8 cellular contexts compared by ENCODE assay signal in genomic region chr2:87075054-87075790, GRCh38. TPM values are rescaled to one million over a fixed set of nuclear protein-coding genes. Genes with fewer than 3 reads are reported as not detected.
DNase-seq lines count a peak whose midpoint lies in the region; ATAC-seq and TF ChIP-seq lines count a peak whose summit lies in the region.
"Not testable (repeated sequence)": the region's sequence is repeated elsewhere in the genome, so short reads cannot be mapped to it uniquely, and the experiment has no call there.

No MANE protein-coding gene starts in this region.

- H3K27me3 ChIP-seq in BJ (ENCODE audit: control insufficient read depth, insufficient read depth, low read length); Loucy (ENCODE audit: insufficient read depth, low read length, poor library complexity, severe bottlenecking): not testable (repeated sequence)

- H3K9me2 ChIP-seq in Loucy (replicated peaks; ENCODE audit: low read depth, low read length) = not testable (repeated sequence)

- H3K4me2 ChIP-seq in Loucy (ENCODE audit: low read depth, low read length, poor library complexity, severe bottlenecking) = peak overlapping the region; percentile 78

- not testable (repeated sequence) for TF ChIP-seq CTCF in BJ (IDR thresholded peaks at IDR 0.05; ENCODE audit: insufficient read depth, low read depth, low read length); Loucy (conservative IDR thresholded peaks at IDR 0.05; ENCODE audit: low read length); MCF 10A (IDR thresholded peaks at IDR 0.05; ENCODE audit: unreplicated experiment); nephron progenitor cell (IDR thresholded peaks at IDR 0.05)

- H3K36me3 Mint-ChIP-seq in MCF 10A (ENCODE audit: insufficient read depth, unreplicated experiment); nephron progenitor cell (ENCODE audit: low read depth): not testable (repeated sequence)

- peaks cover 29% of the 10 kb centered on the region for H3K79me2 ChIP-seq in Loucy (ENCODE audit: insufficient read depth, low read length)

- not testable (repeated sequence) for H3K4me1 ChIP-seq in Loucy (ENCODE audit: insufficient read depth, low read length, poor library complexity, severe bottlenecking)

- peaks cover 12% of the 10 kb centered on the region for H4K20me1 ChIP-seq in Loucy (ENCODE audit: insufficient read depth, low read length, poor library complexity, severe bottlenecking)

- H3K27me3 Mint-ChIP-seq in MCF 10A (ENCODE audit: insufficient read depth, unreplicated experiment); nephron progenitor cell (ENCODE audit: low read depth, poor library complexity): not testable (repeated sequence)

- ATAC-seq in GM21526 (IDR thresholded peaks at IDR 0.05; ENCODE audit: low FRiP score, unreplicated experiment) = peak; percentile 19
- not testable (repeated sequence) for ATAC-seq in left ventricle myocardium superior

- H3K4me3 Mint-ChIP-seq in MCF 10A (ENCODE audit: unreplicated experiment) (peak overlapping the region; percentile 76), nephron progenitor cell (peak overlapping the region; percentile 87)

- H3K36me3 ChIP-seq in BJ (ENCODE audit: control insufficient read depth, insufficient read depth, low read length); Loucy (ENCODE audit: insufficient read depth, low read length): not testable (repeated sequence)

- H3K4me3 ChIP-seq in BJ (ENCODE audit: low read depth, low read length) (peak overlapping the region; percentile 57), Loucy (ENCODE audit: low read length, poor library complexity, severe bottlenecking) (peak overlapping the region; percentile 87)

- CTCF ChIA-PET in BJ (lab: Yijun Ruan, JAX); MCF 10A (lab: Yijun Ruan, JAX): not testable (repeated sequence)

- H2AFZ ChIP-seq in Loucy (ENCODE audit: low read length) = not testable (repeated sequence)

- H3K27ac Mint-ChIP-seq in MCF 10A (ENCODE audit: low read depth, unreplicated experiment); nephron progenitor cell: not testable (repeated sequence)

- intact Hi-C loops in MCF 10A (cut with micrococcal nuclease); left ventricle myocardium superior (cut with micrococcal nuclease): not testable (repeated sequence)

- POLR2A ChIA-PET in BJ (lab: Charles Lee); MCF 10A (lab: Yijun Ruan, JAX): not testable (repeated sequence)

- H3K9me3 Mint-ChIP-seq in MCF 10A (ENCODE audit: unreplicated experiment); nephron progenitor cell: not testable (repeated sequence)

- H3K9me3 ChIP-seq in Loucy (ENCODE audit: insufficient read depth, low read depth, low read length) = not testable (repeated sequence)

- not testable (repeated sequence) for DNase-seq in BJ (ENCODE audit: low read depth)
- DNase-seq in activated CD4-positive, alpha-beta T cell treated with anti-CD3 and anti-CD28 coated beads, Interleukin-2, amount 50 U/mL, for 48 hours = peak; percentile 25 to 39
- DNase-seq in MCF 10A (ENCODE audit: unreplicated experiment) (peak; percentile 3), left ventricle myocardium superior (peak; percentile 43), nephron progenitor cell (peak; percentile 30)
- DNase-seq in stimulated activated CD8-positive, alpha-beta memory T cell treated with anti-CD3 and anti-CD28 coated beads, Interleukin-15, amount 100 ng/mL, for 48 hours (ENCODE audit: low read depth in 2 of 2) = peak; percentile 11 to 20

- H3K9ac ChIP-seq in Loucy (ENCODE audit: low read depth, low read length, poor library complexity, severe bottlenecking) = peak overlapping the region; percentile 77

- H3K4me1 Mint-ChIP-seq in MCF 10A (ENCODE audit: insufficient read depth, unreplicated experiment) = not testable (repeated sequence)
- peaks cover 11% of the 10 kb centered on the region for H3K4me1 Mint-ChIP-seq in nephron progenitor cell

- not testable (repeated sequence) for BruUV-seq in MCF 10A (replicated peaks; lab: Mats Ljungman, UMichigan)

- not testable (repeated sequence) for H3F3A ChIP-seq in Loucy (ENCODE audit: low read depth)

RNA-seq across cellular contexts. Expression of gene PLGLB1, which starts 53.6 kb away (rescaled TPM):
- polyA plus RNA-seq in BJ (2011; rRNA removed) = 0.26 and 1.2 TPM in 2 replicates
- 0.19 and 0.62 TPM in 2 replicates for polyA minus RNA-seq in BJ (2011; rRNA and poly(A)+ RNA removed)
- total RNA-seq in MCF 10A (2022) (0.74 and 0.84 TPM in 2 replicates), left ventricle myocardium superior (2.7 TPM)
